In the genomic region with DNA sequence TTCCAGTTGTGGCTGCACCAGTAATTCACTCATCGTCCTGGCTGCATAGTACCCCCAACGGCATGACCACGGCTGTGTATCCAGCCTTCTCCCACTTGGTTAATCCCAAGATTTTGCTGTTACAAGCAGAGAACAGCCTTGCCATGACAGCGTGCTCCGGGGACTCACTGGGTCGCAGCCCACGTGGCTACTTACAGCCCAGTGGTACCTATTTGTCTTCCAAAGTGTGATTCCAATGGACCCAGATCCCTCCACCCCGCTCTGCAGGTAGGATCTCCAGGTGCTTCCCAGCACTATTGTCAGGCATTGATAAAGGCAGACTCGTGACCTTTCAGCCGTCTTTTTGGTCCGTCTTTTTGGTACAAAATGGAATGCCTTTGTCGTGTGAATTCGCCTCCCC, we compare ENCODE assay signal across 17 cellular contexts.
"Had no signal": no experiment of that assay in that cellular context is flagged by ENCODE, and none has a peak within 500 bp of the region (broad histone marks: within the 10 kb centered on the region; RNA-seq: fewer than 3 reads in every experiment).

No MANE protein-coding gene starts in this region.

- H3K9me3 ChIP-seq: gastrocnemius medialis, heart left ventricle had no signal

- H3K36me3 ChIP-seq: brain microvascular endothelial cell, gastrocnemius medialis, heart left ventricle had no signal

- ATAC-seq: activated CD8-positive, alpha-beta memory T cell treated with anti-CD3 and anti-CD28 coated beads, Interleukin-2, amount 10 ng/mL, durations not matched to agents 7 days and 5 days; esophagus mucosa; gastrocnemius medialis; stimulated activated memory B cell treated with anti-CD40 and anti-IgM and Interleukin-4, amounts not matched to agents 10 μg/mL and 1 μg/mL and 100 μg/mL, for 72 hours had no signal

- H3K27me3 ChIP-seq: brain microvascular endothelial cell, heart left ventricle had no signal

- H3K27ac ChIP-seq: brain microvascular endothelial cell, SK-N-MC had no signal

- H3K4me1 ChIP-seq: gastrocnemius medialis had no signal

- DNase-seq: activated B cell treated with CpG ODN at 0.5 μM for 24 hours; activated CD4-positive, alpha-beta memory T cell treated with anti-CD3 and anti-CD28 coated beads, Interleukin-2, amount 10 ng/mL, durations not matched to agents 7 days and 5 days; activated CD4-positive, alpha-beta T cell treated with anti-CD3 and anti-CD28 coated beads for 4 hours; activated CD8-positive, alpha-beta memory T cell treated with anti-CD3 and anti-CD28 coated beads, Interleukin-2, amount 10 ng/mL, durations not matched to agents 7 days and 5 days; activated naive CD4-positive, alpha-beta T cell; brain microvascular endothelial cell; effector CD4-positive, alpha-beta T cell; gastrocnemius medialis; kidney glomerular epithelial cell; mesendoderm; occipital lobe; stimulated activated CD4-positive, alpha-beta T cell treated with anti-CD3 and anti-CD28 coated beads, Interleukin-4, amount 100 ng/mL, for 24 hours had no signal

- H3K4me3 ChIP-seq: gastrocnemius medialis, heart left ventricle, SK-N-MC had no signal

- FAIRE-seq: TTC549 had no signal
